28 cellular contexts compared by ENCODE assay signal in the genomic region with DNA sequence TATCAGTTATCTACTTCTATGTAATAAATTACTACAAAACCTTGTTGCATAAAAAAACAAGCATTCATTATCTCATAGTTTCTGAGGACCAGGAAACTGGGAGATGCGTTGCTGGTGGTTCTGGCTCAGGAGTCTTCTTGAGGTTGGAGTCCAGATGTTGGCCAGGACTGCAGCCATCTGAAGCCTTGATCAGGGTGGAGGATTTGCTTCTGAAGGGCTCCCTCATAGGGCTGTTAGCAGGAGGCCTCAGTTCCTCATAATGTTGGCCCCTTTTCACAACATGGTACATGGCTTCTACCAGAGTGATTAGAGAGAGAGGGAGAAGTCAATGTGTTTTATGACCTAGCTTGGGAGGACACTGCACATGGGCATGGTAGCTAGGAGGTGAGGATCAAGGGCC.
"Had no signal": no experiment of that assay in that cellular context is flagged by ENCODE, and none has a peak within 500 bp of the region (broad histone marks: within the 10 kb centered on the region; RNA-seq: fewer than 3 reads in every experiment).

No MANE protein-coding gene starts in this region.

- H3K27ac Mint-ChIP-seq: activated naive CD8-positive, alpha-beta T cell; brain; effector memory CD8-positive, alpha-beta T cell; naive thymus-derived CD8-positive, alpha-beta T cell; stimulated activated naive B cell treated with anti-CD40 and anti-IgM and Interleukin-4, amounts not matched to agents 10 μg/mL and 1 μg/mL and 100 μg/mL, for 72 hours; T-helper 17 cell; WTC11 had no signal

- DNase-seq: activated CD4-positive, alpha-beta T cell treated with anti-CD3 and anti-CD28 coated beads for 1 hour; activated CD4-positive, alpha-beta T cell treated with anti-CD3 and anti-CD28 coated beads, Interleukin-2, amount 50 U/mL, for 1 hour; activated effector memory CD4-positive, alpha-beta T cell treated with Interleukin-2 at 50 U/mL for 16 hours; activated naive CD4-positive, alpha-beta T cell treated with Interleukin-2 at 50 U/mL for 16 hours; activated T-cell treated with anti-CD3 and anti-CD28 coated beads for 4 hours; cerebellar nuclear complex; dorsolateral prefrontal cortex; effector memory CD8-positive, alpha-beta T cell; foreskin fibroblast; heart left ventricle; left lung; lower lobe of right lung; mesenchymal stem cell; naive thymus-derived CD8-positive, alpha-beta T cell; nucleus accumbens; psoas muscle; sigmoid colon; small intestine; stimulated activated naive B cell treated with anti-CD40 and anti-IgM and Interleukin-4, amounts not matched to agents 10 μg/mL and 1 μg/mL and 100 μg/mL, for 72 hours; stomach; T-helper 17 cell; T1000; thyroid gland; upper lobe of left lung had no signal

- H3K4me3 Mint-ChIP-seq: activated naive CD8-positive, alpha-beta T cell; brain; effector memory CD8-positive, alpha-beta T cell; naive thymus-derived CD8-positive, alpha-beta T cell; neural crest cell; stimulated activated naive B cell treated with anti-CD40 and anti-IgM and Interleukin-4, amounts not matched to agents 10 μg/mL and 1 μg/mL and 100 μg/mL, for 72 hours; T-helper 17 cell; WTC11 had no signal

- H3K36me3 Mint-ChIP-seq: activated naive CD8-positive, alpha-beta T cell; brain; stimulated activated naive B cell treated with anti-CD40 and anti-IgM and Interleukin-4, amounts not matched to agents 10 μg/mL and 1 μg/mL and 100 μg/mL, for 72 hours had no signal

- ATAC-seq: effector memory CD8-positive, alpha-beta T cell; heart left ventricle; left lung; lower lobe of right lung; naive thymus-derived CD8-positive, alpha-beta T cell; psoas muscle; stimulated activated naive B cell treated with anti-CD40 and anti-IgM and Interleukin-4, amounts not matched to agents 10 μg/mL and 1 μg/mL and 100 μg/mL, for 72 hours; T-helper 17 cell; WTC11 had no signal

- H3K4me1 Mint-ChIP-seq: neural crest cell had no signal
